In genomic region chr15:50803479-50803878, GRCh38 we compare ENCODE assay signal across 19 cellular contexts. TPM values are rescaled to one million over a fixed set of nuclear protein-coding genes. Genes with fewer than 3 reads are reported as not detected.
DNase-seq lines count a peak whose midpoint lies in the region; ATAC-seq and TF ChIP-seq lines count a peak whose summit lies in the region.
"Had no signal": no experiment of that assay in that cellular context is flagged by ENCODE, and none has a peak within 500 bp of the region (broad histone marks: within the 10 kb centered on the region; RNA-seq: fewer than 3 reads in every experiment).

No MANE protein-coding gene starts in this region.

- H3K9ac ChIP-seq in Loucy (ENCODE audit: low read depth, low read length, poor library complexity, severe bottlenecking) = no peak overlapping the region
- H3K9ac ChIP-seq: BLaER1, GM23248 had no signal

- no peak for TF ChIP-seq EP300 in transverse colon (IDR thresholded peaks at IDR 0.05; ENCODE audit: low read depth)

- no peak for TF ChIP-seq POLR2A in transverse colon (IDR thresholded peaks at IDR 0.05)

- H3K27me3 Mint-ChIP-seq in glutamatergic neuron (ENCODE audit: unreplicated experiment) = no peaks in the 10 kb centered on the region
- H3K27me3 Mint-ChIP-seq: CD4-positive, alpha-beta T cell had no signal

- H2AFZ ChIP-seq in Loucy (ENCODE audit: low read length) = peak overlapping the region; percentile 32; the same call in 1 of the 2 replicates
- H2AFZ ChIP-seq: GM23248 had no signal

- no peaks in the 10 kb centered on the region for H3K36me3 Mint-ChIP-seq in glutamatergic neuron (ENCODE audit: unreplicated experiment)

- H3K27ac ChIP-seq in WERI-Rb-1 = no peak overlapping the region
- H3K27ac ChIP-seq in transverse colon = peak overlapping the region in 3 of 4 donors; percentile 1 to 36 (median 5)
- H3K27ac ChIP-seq: BLaER1, C4-2B, GM23248 had no signal

- H3K9me3 ChIP-seq in Loucy (ENCODE audit: insufficient read depth, low read depth, low read length) (no peaks in the 10 kb centered on the region), WERI-Rb-1 (ENCODE audit: severe bottlenecking) (no peaks in the 10 kb centered on the region), mucosa of descending colon (no peaks in the 10 kb centered on the region), transverse colon (no peaks in the 10 kb centered on the region)
- H3K9me3 ChIP-seq: BLaER1 had no signal

- no peaks in the 10 kb centered on the region for H3K9me3 Mint-ChIP-seq in glutamatergic neuron (ENCODE audit: unreplicated experiment)
- H3K9me3 Mint-ChIP-seq: CD4-positive, alpha-beta T cell; CD8-positive, alpha-beta memory T cell had no signal

- H3K27ac Mint-ChIP-seq in glutamatergic neuron (ENCODE audit: unreplicated experiment) = no peak overlapping the region
- H3K27ac Mint-ChIP-seq: B cell; CD4-positive, alpha-beta T cell had no signal

- intact Hi-C loops in mucosa of descending colon (cut with DNase I, micrococcal nuclease) = no loop called here
- intact Hi-C loops in transverse colon (cut with DNase I; ENCODE audit: low total_unique reads) = no loop called here

- H3K27me3 ChIP-seq in Loucy (ENCODE audit: insufficient read depth, low read length, poor library complexity, severe bottlenecking) (no peaks in the 10 kb centered on the region), WERI-Rb-1 (ENCODE audit: insufficient read depth, low read depth, severe bottlenecking) (no peaks in the 10 kb centered on the region), transverse colon (no peaks in the 10 kb centered on the region)
- H3K27me3 ChIP-seq: BLaER1 had no signal

- no peaks in the 10 kb centered on the region for H4K20me1 ChIP-seq in Loucy (ENCODE audit: insufficient read depth, low read length, poor library complexity, severe bottlenecking)
- H4K20me1 ChIP-seq: BLaER1 had no signal

- H3K4me2 ChIP-seq in Loucy (ENCODE audit: low read depth, low read length, poor library complexity, severe bottlenecking) = no peak overlapping the region
- H3K4me2 ChIP-seq: BLaER1 had no signal

- peak; percentile 62 for ATAC-seq in mucosa of descending colon
- ATAC-seq: GM12878 had no signal

- peak; percentile 15 for DNase-seq in WERI-Rb-1
- no peak for DNase-seq in mucosa of descending colon
- DNase-seq in transverse colon = no peak
- DNase-seq in CD1c-positive myeloid dendritic cell (ENCODE audit: extremely low spot score) = no peak
- DNase-seq in glutamatergic neuron = no peak
- DNase-seq: CD4-positive, alpha-beta T cell; CD8-positive, alpha-beta memory T cell; DMS 273 treated with DMSO at 0.1 percent for 48 hours; DMS79; EL; GDM1; GM23248; H7; HCEC 1CT had no signal

- no peaks in the 10 kb centered on the region for H3K4me1 Mint-ChIP-seq in glutamatergic neuron (ENCODE audit: low read depth, unreplicated experiment)
- H3K4me1 Mint-ChIP-seq: B cell; CD8-positive, alpha-beta memory T cell had no signal

- H3K9me2 ChIP-seq in Loucy (replicated peaks; ENCODE audit: low read depth, low read length) = no peaks in the 10 kb centered on the region

- H3K4me3 ChIP-seq in Loucy (ENCODE audit: low read length, poor library complexity, severe bottlenecking) (no peak overlapping the region), WERI-Rb-1 (ENCODE audit: low read depth, low read length) (no peak overlapping the region), mucosa of descending colon (no peak overlapping the region), transverse colon (no peak overlapping the region)
- H3K4me3 ChIP-seq: BLaER1, GM12878, GM23248 had no signal

- in situ Hi-C loops in transverse colon (cut with MboI; ENCODE audit: low pct_ligation_motif_present in 1 of 4, low pct_unique_long_range_greater_than_20kb in 1 of 4, low sequenced_read_pairs in 3 of 4) = no loop called here

- no peak overlapping the region for H3K4me3 Mint-ChIP-seq in glutamatergic neuron (ENCODE audit: unreplicated experiment)
- H3K4me3 Mint-ChIP-seq: B cell; CD4-positive, alpha-beta T cell; CD8-positive, alpha-beta memory T cell had no signal

- TF ChIP-seq CTCF in Loucy (conservative IDR thresholded peaks at IDR 0.05; ENCODE audit: low read length) (no peak), WERI-Rb-1 (IDR thresholded peaks at IDR 0.05; ENCODE audit: low read depth, low read length) (no peak), mucosa of descending colon (IDR thresholded peaks at IDR 0.05) (no peak), transverse colon (IDR thresholded peaks at IDR 0.05) (no peak), glutamatergic neuron (IDR thresholded peaks at IDR 0.05; ENCODE audit: partially characterized antibody, unreplicated experiment) (no peak)

- H3K4me1 ChIP-seq in Loucy (ENCODE audit: insufficient read depth, low read length, poor library complexity, severe bottlenecking) (no peaks in the 10 kb centered on the region), mucosa of descending colon (ENCODE audit: low read depth) (peaks cover 10% of the 10 kb centered on the region), transverse colon (peaks cover 1 to 14% (median 3%) of the 10 kb centered on the region in 4 donors)
- H3K4me1 ChIP-seq: BLaER1 had no signal

- H3K36me3 ChIP-seq in Loucy (ENCODE audit: insufficient read depth, low read length) (no peaks in the 10 kb centered on the region), WERI-Rb-1 (no peaks in the 10 kb centered on the region), mucosa of descending colon (ENCODE audit: low read depth) (no peaks in the 10 kb centered on the region), transverse colon (no peaks in the 10 kb centered on the region)
- H3K36me3 ChIP-seq: BLaER1 had no signal

- H3F3A ChIP-seq in Loucy (ENCODE audit: low read depth) = no peaks in the 10 kb centered on the region

- H3K79me2 ChIP-seq in Loucy (ENCODE audit: insufficient read depth, low read length) = no peaks in the 10 kb centered on the region

RNA-seq across cellular contexts. Expression of gene SPPL2A, which starts 38.0 kb away (rescaled TPM):
- total RNA-seq in mucosa of descending colon (100 to 1,000 TPM; 167 to 341 (median 287) TPM), transverse colon (100 to 1,000 TPM; 325 to 777 (median 391) TPM), glutamatergic neuron (ENCODE audit: unreplicated experiment) (40.7 TPM)
